Comparison of ENCODE assay signal across 14 cellular contexts in genomic region chr15:90667063-90667754, GRCh38. TPM values are rescaled to one million over a fixed set of nuclear protein-coding genes. Genes with fewer than 3 reads are reported as not detected.
DNase-seq lines count a peak whose midpoint lies in the region; ATAC-seq and TF ChIP-seq lines count a peak whose summit lies in the region.
"Had no signal": no experiment of that assay in that cellular context is flagged by ENCODE, and none has a peak within 500 bp of the region (broad histone marks: within the 10 kb centered on the region; RNA-seq: fewer than 3 reads in every experiment).

No MANE protein-coding gene starts in this region.

- POLR2A ChIA-PET in MCF 10A (lab: Yijun Ruan, JAX): interaction anchor here (0.6 to 5.0 kb wide), 6 partner anchors 13 to 1529 kb away, joined by 3 to 31 read pairs (median 3); no protein-coding TSS in a partner anchor
- POLR2A ChIA-PET in T-cell (lab: Charles Lee): no interaction called here

- TF ChIP-seq CTCF in MCF 10A (IDR thresholded peaks at IDR 0.05; ENCODE audit: unreplicated experiment) (no peak), breast epithelium (IDR thresholded peaks at IDR 0.05) (no peak), fibroblast of mammary gland (conservative IDR thresholded peaks at IDR 0.05; ENCODE audit: control insufficient read depth, insufficient read depth, low read depth, low read length) (no peak), thyroid gland (IDR thresholded peaks at IDR 0.05) (no peak), hepatocyte (IDR thresholded peaks at IDR 0.05; ENCODE audit: poor library complexity) (no peak)

- H3K27ac Mint-ChIP-seq in MCF 10A (ENCODE audit: low read depth, unreplicated experiment) (peak overlapping the region; percentile 86), T-cell (peak overlapping the region in 1 of 2 donors; percentile 57)

- H3K9me3 ChIP-seq in breast epithelium: no peaks in the 10 kb centered on the region
- no peaks in the 10 kb centered on the region for H3K9me3 ChIP-seq in thyroid gland
- H3K9me3 ChIP-seq in hepatocyte (ENCODE audit: low read depth): no peaks in the 10 kb centered on the region
- H3K9me3 ChIP-seq: BE2C, heart left ventricle, Peyer's patch, upper lobe of left lung had no signal

- H3K27me3 ChIP-seq in breast epithelium (no peaks in the 10 kb centered on the region), thyroid gland (no peaks in the 10 kb centered on the region), hepatocyte (no peaks in the 10 kb centered on the region)
- H3K27me3 ChIP-seq: BE2C, Peyer's patch, upper lobe of left lung had no signal

- no peak overlapping the region for H2AFZ ChIP-seq in hepatocyte

- H3K27ac ChIP-seq in breast epithelium: no peak overlapping the region
- peak overlapping the region; percentile 22 to 68 (median 45) for H3K27ac ChIP-seq in thyroid gland
- no peak overlapping the region for H3K27ac ChIP-seq in hepatocyte
- H3K27ac ChIP-seq: heart left ventricle, upper lobe of left lung had no signal

- CTCF ChIA-PET in MCF 10A (lab: Yijun Ruan, JAX): interaction anchor here (0.6 to 1.1 kb wide), 7 partner anchors 12 to 347 kb away, joined by 3 read pairs; no protein-coding TSS in a partner anchor
- CTCF ChIA-PET in T-cell (lab: Charles Lee): no interaction called here

- ATAC-seq in T-cell (replicated peaks in 1 of 4): peak in 2 of 4 experiments; percentile 19 to 38
- ATAC-seq: heart left ventricle had no signal

- H3K9me2 ChIP-seq in hepatocyte (replicated peaks; ENCODE audit: insufficient read depth): no peaks in the 10 kb centered on the region

- H3K9me3 Mint-ChIP-seq in MCF 10A (ENCODE audit: unreplicated experiment) (no peaks in the 10 kb centered on the region), T-cell (no peaks in the 10 kb centered on the region)
- H3K9me3 Mint-ChIP-seq: activated naive CD4-positive, alpha-beta T cell treated with anti-CD3 and anti-CD28 coated beads, Interleukin-2, amount 50 U/mL, for 72 hours had no signal

- H3K36me3 ChIP-seq in breast epithelium (no peaks in the 10 kb centered on the region), thyroid gland (no peaks in the 10 kb centered on the region), hepatocyte (replicated peaks; ENCODE audit: insufficient read depth, low read depth) (no peaks in the 10 kb centered on the region)
- H3K36me3 ChIP-seq: BE2C, heart left ventricle, Peyer's patch, upper lobe of left lung had no signal

- WGBS in thyroid gland, 2 donors: 81 to 90% methylated on average over 8 of the region's 8 CpGs
- WGBS in hepatocyte (ENCODE audit: low lambda C conversion rate, missing lambda C conversion rate): 77% methylated on average over 8 of the region's 8 CpGs

- peak overlapping the region; percentile 73 for H3K4me3 Mint-ChIP-seq in MCF 10A (ENCODE audit: unreplicated experiment)
- H3K4me3 Mint-ChIP-seq in T-cell: peak overlapping the region; percentile 31 to 87 (median 53)

- no peak overlapping the region for H3K4me2 ChIP-seq in hepatocyte

- DNase-seq in MCF 10A (ENCODE audit: unreplicated experiment) (peak; percentile 47), breast epithelium (ENCODE audit: low spot score in 2 of 2) (no peak), T-cell (no peak), fibroblast of mammary gland (ENCODE audit: low read depth) (peak; percentile 34), thyroid gland (peak; percentile 50 to 58), hepatocyte (ENCODE audit: low spot score) (no peak), COR-L47 (lab: John Stamatoyannopoulos, UW) (no peak), LoVo (ENCODE audit: low spot score) (no peak)
- DNase-seq: BE2C, heart left ventricle, upper lobe of left lung had no signal

- peaks cover 18% of the 10 kb centered on the region for H3K4me1 Mint-ChIP-seq in MCF 10A (ENCODE audit: insufficient read depth, unreplicated experiment)
- peaks cover 25 to 36% (median 34%) of the 10 kb centered on the region in 3 donors for H3K4me1 Mint-ChIP-seq in T-cell

- H4K20me1 ChIP-seq in hepatocyte (ENCODE audit: insufficient read depth, poor library complexity, severe bottlenecking): no peaks in the 10 kb centered on the region

- TF ChIP-seq POLR2A in breast epithelium (IDR thresholded peaks at IDR 0.05): no peak
- no peak for TF ChIP-seq POLR2A in thyroid gland (IDR thresholded peaks at IDR 0.05)

- BruUV-seq in MCF 10A (replicated peaks; lab: Mats Ljungman, UMichigan): no TSS peak

- intact Hi-C loops in MCF 10A (cut with micrococcal nuclease) (no loop called here), breast epithelium (cut with DNase I; ENCODE audit: low total_unique reads) (no loop called here), thyroid gland (cut with DNase I) (no loop called here)

- no peak overlapping the region for H3K4me3 ChIP-seq in breast epithelium
- H3K4me3 ChIP-seq in fibroblast of mammary gland (ENCODE audit: control insufficient read depth, low read depth, low read length): no peak overlapping the region
- no peak overlapping the region for H3K4me3 ChIP-seq in thyroid gland (replicated peaks in 1 of 3)
- no peak overlapping the region for H3K4me3 ChIP-seq in hepatocyte
- H3K4me3 ChIP-seq: heart left ventricle, lung, Peyer's patch, upper lobe of left lung had no signal

- no peaks in the 10 kb centered on the region for H3K36me3 Mint-ChIP-seq in MCF 10A (ENCODE audit: insufficient read depth, unreplicated experiment)
- H3K36me3 Mint-ChIP-seq in T-cell: no peaks in the 10 kb centered on the region

- H3K4me1 ChIP-seq in breast epithelium (no peaks in the 10 kb centered on the region), thyroid gland (peaks cover 6 to 18% of the 10 kb centered on the region in 2 donors), hepatocyte (ENCODE audit: insufficient read depth) (peaks cover 3% of the 10 kb centered on the region)
- H3K4me1 ChIP-seq: BE2C had no signal

- H3K27me3 Mint-ChIP-seq in MCF 10A (ENCODE audit: insufficient read depth, unreplicated experiment) (no peaks in the 10 kb centered on the region), T-cell (peaks cover 0 to 13% of the 10 kb centered on the region in 2 donors)

- H3K79me2 ChIP-seq in hepatocyte: no peaks in the 10 kb centered on the region

RNA-seq across cellular contexts. Expression of gene BLM, which starts 49.9 kb away (rescaled TPM):
- total RNA-seq in MCF 10A (2022) (2.8 and 5.2 TPM in 2 replicates), breast epithelium (1 to 10 TPM in 2 of 3 donors, under 1 TPM in 1; 0.33 to 7.4 (median 2.2) TPM), T-cell (1 to 10 TPM; 4.9 to 9.4 (median 6.2) TPM), thyroid gland (1 to 10 TPM in 3 of 4 donors, under 1 TPM in 1; 0.67 to 1.3 (median 1.2) TPM), hepatocyte (3.5 and 4.3 TPM in 2 replicates)
- 1.7 and 2.9 TPM in 2 replicates for polyA plus RNA-seq in hepatocyte

Comparison
In these comparisons a context has a peak if more than half of its experiments do, and no peak if none do; other contexts are left out.
1. DNase-seq: peak in MCF 10A (single experiment), fibroblast of mammary gland (single experiment) and thyroid gland (2 of 2); none in breast epithelium (0 of 2), T-cell (0 of 34), hepatocyte (single experiment), COR-L47 (single experiment) and LoVo (single experiment).
2. H3K27ac ChIP-seq: peak in thyroid gland (3 of 3); none in breast epithelium (0 of 2) and hepatocyte (single experiment).